Comparison of ENCODE assay signal across 17 cellular contexts in the genomic region with DNA sequence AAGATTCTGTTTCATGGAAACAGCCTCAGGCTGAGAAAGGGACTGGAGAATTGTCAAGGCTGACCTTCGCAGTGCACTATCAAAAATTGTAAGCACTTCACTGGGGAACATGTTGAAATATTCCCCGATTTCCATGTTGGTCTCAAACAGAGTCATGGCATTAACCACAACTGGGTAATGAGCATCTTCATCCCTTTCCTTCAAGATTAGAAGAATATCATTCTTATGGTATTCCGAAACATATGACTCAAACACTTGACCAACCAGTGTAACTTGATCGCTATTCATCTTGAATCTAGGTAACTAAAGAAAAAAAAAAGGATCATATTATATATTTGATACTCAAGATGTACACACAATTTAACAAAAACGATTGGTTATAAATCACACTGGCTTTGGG.
"Had no signal": no experiment of that assay in that cellular context is flagged by ENCODE, and none has a peak within 500 bp of the region (broad histone marks: within the 10 kb centered on the region; RNA-seq: fewer than 3 reads in every experiment).

No MANE protein-coding gene starts in this region.

- H3K9me3 ChIP-seq: esophagus muscularis mucosa, gastrocnemius medialis had no signal

- H3K9me3 Mint-ChIP-seq: mesothelial cell of epicardium, natural killer cell, neural crest cell had no signal

- H3K4me3 Mint-ChIP-seq: mesothelial cell of epicardium, natural killer cell, neural crest cell had no signal

- H3K27ac Mint-ChIP-seq: mesothelial cell of epicardium, natural killer cell had no signal

- H3K27me3 ChIP-seq: dorsolateral prefrontal cortex, esophagus muscularis mucosa, gastrocnemius medialis had no signal

- H3K4me3 ChIP-seq: dorsolateral prefrontal cortex, esophagus muscularis mucosa, gastrocnemius medialis had no signal

- ATAC-seq: gastrocnemius medialis, left lobe of liver, natural killer cell, right cardiac atrium had no signal

- DNase-seq: cortex of kidney; dorsolateral prefrontal cortex; effector CD8-positive, alpha-beta T cell; gastrocnemius medialis; islet precursor cell; natural killer cell; posterior cingulate gyrus; right cardiac atrium; small intestine; stimulated activated CD4-positive, alpha-beta T cell treated with anti-CD3 and anti-CD28 coated beads, Interleukin-2, amount 100 ng/mL, for 48 hours; stimulated activated naive CD4-positive, alpha-beta T cell treated with Interleukin-2 at 50 U/mL for 16 hours had no signal

- FAIRE-seq: endometrium, small intestine had no signal

- H3K27ac ChIP-seq: dorsolateral prefrontal cortex, epithelial cell of prostate, esophagus muscularis mucosa, gastrocnemius medialis had no signal
